In the genomic region with DNA sequence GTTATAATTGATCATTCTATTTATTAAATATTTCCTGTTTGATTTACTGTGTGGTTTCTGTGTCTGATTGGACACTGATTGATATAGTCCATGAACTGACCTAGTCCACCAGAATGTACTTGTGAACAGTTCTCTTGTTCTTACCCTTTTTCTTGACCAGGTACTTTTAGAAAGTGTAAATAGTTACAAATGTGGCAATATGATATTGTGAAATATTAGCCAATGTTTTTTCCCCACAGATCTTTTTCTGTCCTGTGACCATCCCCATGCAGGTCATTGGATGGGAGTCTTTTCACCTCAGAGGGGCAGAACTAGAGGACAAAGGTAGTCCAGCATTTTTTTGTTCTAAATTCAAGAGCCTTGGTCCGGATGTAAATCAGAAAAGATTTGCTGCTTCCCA, we compare ENCODE assay signal across 20 cellular contexts. TPM values are rescaled to one million over a fixed set of nuclear protein-coding genes. Genes with fewer than 3 reads are reported as not detected.
DNase-seq lines count a peak whose midpoint lies in the region; ATAC-seq and TF ChIP-seq lines count a peak whose summit lies in the region.
"Had no signal": no experiment of that assay in that cellular context is flagged by ENCODE, and none has a peak within 500 bp of the region (broad histone marks: within the 10 kb centered on the region; RNA-seq: fewer than 3 reads in every experiment).

No MANE protein-coding gene starts in this region.

- H3K27me3 Mint-ChIP-seq in mesothelial cell of epicardium (ENCODE audit: low read depth): peaks cover 7% of the 10 kb centered on the region

- H3K4me3 Mint-ChIP-seq in mesothelial cell of epicardium: no peak overlapping the region
- H3K4me3 Mint-ChIP-seq: B cell; CD4-positive, alpha-beta T cell; CD8-positive, alpha-beta T cell had no signal

- in situ Hi-C loops in KBM-7 (cut with MboI; ENCODE audit: low pct_unique_long_range_greater_than_20kb, low sequenced_read_pairs): no loop called here

- H3K4me1 Mint-ChIP-seq in mesothelial cell of epicardium: no peaks in the 10 kb centered on the region
- H3K4me1 Mint-ChIP-seq: B cell had no signal

- peaks cover 4% of the 10 kb centered on the region for H3K9me3 Mint-ChIP-seq in mesothelial cell of epicardium
- H3K9me3 Mint-ChIP-seq: CD4-positive, alpha-beta T cell; CD8-positive, alpha-beta T cell had no signal

- peaks cover 3 to 19% (median 17%) of the 10 kb centered on the region in 4 donors for H3K4me1 ChIP-seq in liver (ENCODE audit: control insufficient read depth in 4 of 4, insufficient read depth in 4 of 4, low read length in 3 of 4)
- H3K4me1 ChIP-seq: BLaER1 treated with 17β-estradiol and CSF1 and Interleukin-3, amounts not matched to agents 10 nM and 100 nM; Caco-2 had no signal

- DNase-seq in HuH-7.5 (ENCODE audit: low spot score): peak; percentile 26
- DNase-seq in amniotic epithelial cell (ENCODE audit: low read depth): peak; percentile 15
- peak; percentile 55 for DNase-seq in left lobe of liver (ENCODE audit: low spot score)
- no peak for DNase-seq in OCI-M1 (lab: John Stamatoyannopoulos, UW)
- DNase-seq in mesothelial cell of epicardium (ENCODE audit: low spot score in 2 of 2, unreplicated experiment in 2 of 2): no peak
- no peak for DNase-seq in KBM-7
- no peak for DNase-seq in SIG-M5 treated with dmso at 0.1 percent for 504 hours (lab: John Stamatoyannopoulos, UW; ENCODE audit: unreplicated experiment)
- DNase-seq: AML-193; Caco-2; Calu3; CD4-positive, alpha-beta T cell; CD8-positive, alpha-beta T cell; DMS79 treated with DMSO at 0.1 percent for 48 hours; GF-D8 had no signal

- H3K27me3 ChIP-seq in liver (ENCODE audit: control insufficient read depth in 4 of 4, insufficient read depth in 4 of 4, low read length in 3 of 4): no peaks in the 10 kb centered on the region
- H3K27me3 ChIP-seq: BLaER1 treated with 17β-estradiol and CSF1 and Interleukin-3, amounts not matched to agents 10 nM and 100 nM had no signal

- 28% methylated on average over 1 of the region's 1 CpG for WGBS in liver

- no peaks in the 10 kb centered on the region for H3K36me3 ChIP-seq in liver (ENCODE audit: control insufficient read depth in 4 of 4, insufficient read depth in 3 of 4, low read depth in 1 of 4, low read length in 3 of 4)
- H3K36me3 ChIP-seq: BLaER1 treated with 17β-estradiol and CSF1 and Interleukin-3, amounts not matched to agents 10 nM and 100 nM had no signal

- H3K27ac Mint-ChIP-seq in mesothelial cell of epicardium: no peak overlapping the region
- H3K27ac Mint-ChIP-seq: B cell; CD4-positive, alpha-beta T cell; CD8-positive, alpha-beta T cell had no signal

- H3K36me3 Mint-ChIP-seq in mesothelial cell of epicardium: no peaks in the 10 kb centered on the region
- H3K36me3 Mint-ChIP-seq: CD8-positive, alpha-beta T cell had no signal

- TF ChIP-seq RAD21 in liver (IDR thresholded peaks at IDR 0.05): peak; percentile 33 to 40

- ATAC-seq in left lobe of liver: peak; percentile 83
- ATAC-seq: A549; CD8-positive, alpha-beta T cell had no signal

- H3K4me3 ChIP-seq in liver (ENCODE audit: low read depth in 1 of 3, low read length in 3 of 3): no peak overlapping the region
- H3K4me3 ChIP-seq: A549; BLaER1 treated with 17β-estradiol and CSF1 and Interleukin-3, amounts not matched to agents 10 nM and 100 nM had no signal

- TF ChIP-seq CTCF in liver (IDR thresholded peaks at IDR 0.05; ENCODE audit: low read depth, low read length, missing input control) (no peak), mesothelial cell of epicardium (IDR thresholded peaks at IDR 0.05; ENCODE audit: unreplicated experiment) (no peak)

- no peaks in the 10 kb centered on the region for H3K9me3 ChIP-seq in liver (ENCODE audit: control insufficient read depth in 4 of 4, low read length in 3 of 4)
- H3K9me3 ChIP-seq: Caco-2 had no signal

- H3K27ac ChIP-seq in liver (ENCODE audit: low read depth in 1 of 2, low read length in 2 of 2): peak overlapping the region; percentile 34 to 77
- H3K27ac ChIP-seq: 22Rv1; A549; BLaER1 treated with 17β-estradiol and CSF1 and Interleukin-3, amounts not matched to agents 10 nM and 100 nM; C4-2B had no signal

- H3K9ac ChIP-seq in liver (ENCODE audit: low read depth in 1 of 2, low read length in 2 of 2): no peak overlapping the region
- H3K9ac ChIP-seq: BLaER1 treated with 17β-estradiol and CSF1 and Interleukin-3, amounts not matched to agents 10 nM and 100 nM had no signal

TF ChIP-seq in liver, 16 proteins besides CTCF, POLR2A, EP300 and RAD21:
- TF ChIP-seq, protein P1, sequence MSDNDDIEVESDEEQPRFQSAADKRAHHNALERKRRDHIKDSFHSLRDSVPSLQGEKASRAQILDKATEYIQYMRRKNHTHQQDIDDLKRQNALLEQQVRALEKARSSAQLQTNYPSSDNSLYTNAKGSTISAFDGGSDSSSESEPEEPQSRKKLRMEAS (IDR thresholded peaks at IDR 0.05): peak; percentile 74
- TF ChIP-seq, protein P2, sequence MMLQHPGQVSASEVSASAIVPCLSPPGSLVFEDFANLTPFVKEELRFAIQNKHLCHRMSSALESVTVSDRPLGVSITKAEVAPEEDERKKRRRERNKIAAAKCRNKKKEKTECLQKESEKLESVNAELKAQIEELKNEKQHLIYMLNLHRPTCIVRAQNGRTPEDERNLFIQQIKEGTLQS (IDR thresholded peaks at IDR 0.05): peak; percentile 61
- peak; percentile 56 for TF ChIP-seq TAF1 (conservative IDR thresholded peaks at IDR 0.05)
- TF ChIP-seq, protein P3, sequence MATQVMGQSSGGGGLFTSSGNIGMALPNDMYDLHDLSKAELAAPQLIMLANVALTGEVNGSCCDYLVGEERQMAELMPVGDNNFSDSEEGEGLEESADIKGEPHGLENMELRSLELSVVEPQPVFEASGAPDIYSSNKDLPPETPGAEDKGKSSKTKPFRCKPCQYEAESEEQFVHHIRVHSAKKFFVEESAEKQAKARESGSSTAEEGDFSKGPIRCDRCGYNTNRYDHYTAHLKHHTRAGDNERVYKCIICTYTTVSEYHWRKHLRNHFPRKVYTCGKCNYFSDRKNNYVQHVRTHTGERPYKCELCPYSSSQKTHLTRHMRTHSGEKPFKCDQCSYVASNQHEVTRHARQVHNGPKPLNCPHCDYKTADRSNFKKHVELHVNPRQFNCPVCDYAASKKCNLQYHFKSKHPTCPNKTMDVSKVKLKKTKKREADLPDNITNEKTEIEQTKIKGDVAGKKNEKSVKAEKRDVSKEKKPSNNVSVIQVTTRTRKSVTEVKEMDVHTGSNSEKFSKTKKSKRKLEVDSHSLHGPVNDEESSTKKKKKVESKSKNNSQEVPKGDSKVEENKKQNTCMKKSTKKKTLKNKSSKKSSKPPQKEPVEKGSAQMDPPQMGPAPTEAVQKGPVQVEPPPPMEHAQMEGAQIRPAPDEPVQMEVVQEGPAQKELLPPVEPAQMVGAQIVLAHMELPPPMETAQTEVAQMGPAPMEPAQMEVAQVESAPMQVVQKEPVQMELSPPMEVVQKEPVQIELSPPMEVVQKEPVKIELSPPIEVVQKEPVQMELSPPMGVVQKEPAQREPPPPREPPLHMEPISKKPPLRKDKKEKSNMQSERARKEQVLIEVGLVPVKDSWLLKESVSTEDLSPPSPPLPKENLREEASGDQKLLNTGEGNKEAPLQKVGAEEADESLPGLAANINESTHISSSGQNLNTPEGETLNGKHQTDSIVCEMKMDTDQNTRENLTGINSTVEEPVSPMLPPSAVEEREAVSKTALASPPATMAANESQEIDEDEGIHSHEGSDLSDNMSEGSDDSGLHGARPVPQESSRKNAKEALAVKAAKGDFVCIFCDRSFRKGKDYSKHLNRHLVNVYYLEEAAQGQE (IDR thresholded peaks at IDR 0.05): peak; percentile 73
- TF ChIP-seq NR2F2 (IDR thresholded peaks at IDR 0.05): no peak
- TF ChIP-seq SP1 (IDR thresholded peaks at IDR 0.05): peak; percentile 90
- TF ChIP-seq EGR1 (IDR thresholded peaks at IDR 0.05; ENCODE audit: low read depth in 2 of 2): no peak
- peak; percentile 40 for TF ChIP-seq FOXA2 (IDR thresholded peaks at IDR 0.05)
- peak; percentile 58 to 86 for TF ChIP-seq JUND (IDR thresholded peaks at IDR 0.05)
- TF ChIP-seq FOXA1 (IDR thresholded peaks at IDR 0.05): peak; percentile 62
- TF ChIP-seq YY1 (IDR thresholded peaks at IDR 0.05): peak; percentile 66
- TF ChIP-seq, protein P4, sequence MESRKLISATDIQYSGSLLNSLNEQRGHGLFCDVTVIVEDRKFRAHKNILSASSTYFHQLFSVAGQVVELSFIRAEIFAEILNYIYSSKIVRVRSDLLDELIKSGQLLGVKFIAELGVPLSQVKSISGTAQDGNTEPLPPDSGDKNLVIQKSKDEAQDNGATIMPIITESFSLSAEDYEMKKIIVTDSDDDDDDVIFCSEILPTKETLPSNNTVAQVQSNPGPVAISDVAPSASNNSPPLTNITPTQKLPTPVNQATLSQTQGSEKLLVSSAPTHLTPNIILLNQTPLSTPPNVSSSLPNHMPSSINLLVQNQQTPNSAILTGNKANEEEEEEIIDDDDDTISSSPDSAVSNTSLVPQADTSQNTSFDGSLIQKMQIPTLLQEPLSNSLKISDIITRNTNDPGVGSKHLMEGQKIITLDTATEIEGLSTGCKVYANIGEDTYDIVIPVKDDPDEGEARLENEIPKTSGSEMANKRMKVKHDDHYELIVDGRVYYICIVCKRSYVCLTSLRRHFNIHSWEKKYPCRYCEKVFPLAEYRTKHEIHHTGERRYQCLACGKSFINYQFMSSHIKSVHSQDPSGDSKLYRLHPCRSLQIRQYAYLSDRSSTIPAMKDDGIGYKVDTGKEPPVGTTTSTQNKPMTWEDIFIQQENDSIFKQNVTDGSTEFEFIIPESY (IDR thresholded peaks at IDR 0.05): peak; percentile 79
- TF ChIP-seq HNF4A (conservative IDR thresholded peaks at IDR 0.05): peak; percentile 90 to 93
- peak; percentile 65 for TF ChIP-seq HNF4G (IDR thresholded peaks at IDR 0.05)
- TF ChIP-seq GABPA (IDR thresholded peaks at IDR 0.05 in 1 of 2, conservative IDR thresholded peaks at IDR 0.05 in 1 of 2): no peak
- peak; percentile 95 to 98 for TF ChIP-seq RXRA (IDR thresholded peaks at IDR 0.05)

RNA-seq across cellular contexts. Expression of a gene that starts 8.3 kb away (rescaled TPM):
- total RNA-seq in left lobe of liver (10.8 TPM), liver (10 to 100 TPM in 1 of 2 donors, 1 to 10 TPM in 1; 9.8 to 16.6 TPM), mesothelial cell of epicardium (24.2 to 30.0 TPM (median 26.5 TPM) in 3 replicates)
- polyA plus RNA-seq in liver: 10 to 100 TPM in 1 of 2 donors, 1 to 10 TPM in 1; 5.7 to 10.4 TPM

Comparison
In these comparisons a context has a peak if more than half of its experiments do, and no peak if none do; other contexts are left out.
1. DNase-seq: peak in HuH-7.5 (single experiment), amniotic epithelial cell (single experiment) and left lobe of liver (single experiment); none in OCI-M1 (single experiment), mesothelial cell of epicardium (0 of 2), KBM-7 (single experiment) and SIG-M5 treated with dmso at 0.1 percent for 504 hours (single experiment).